ENCODE assay signal across 24 cellular contexts in the genomic region with DNA sequence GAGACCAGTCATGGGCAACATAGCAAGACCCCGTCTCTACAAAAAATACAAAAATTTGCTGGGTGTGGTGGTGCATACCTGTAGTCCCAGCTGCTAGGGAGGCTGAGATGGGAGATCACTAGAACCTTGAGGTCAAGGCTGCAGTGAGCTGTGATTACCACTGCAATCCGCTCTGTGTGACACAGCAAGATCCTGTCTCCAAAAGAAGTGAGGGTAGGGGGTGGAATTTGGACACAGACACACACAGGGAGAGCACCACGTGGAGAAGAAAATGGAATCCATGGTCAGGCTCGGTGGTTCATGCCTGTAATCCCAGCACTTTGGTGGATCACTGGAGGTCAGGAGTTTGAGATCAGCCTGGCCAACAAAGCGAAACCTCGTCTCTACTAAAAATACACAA. TPM values are rescaled to one million over a fixed set of nuclear protein-coding genes. Genes with fewer than 3 reads are reported as not detected.
"Had no signal": no experiment of that assay in that cellular context is flagged by ENCODE, and none has a peak within 500 bp of the region (broad histone marks: within the 10 kb centered on the region; RNA-seq: fewer than 3 reads in every experiment).

No MANE protein-coding gene starts in this region.

- DNase-seq: effector memory CD4-positive, alpha-beta T cell; heart right ventricle; hypothalamus; mucosa of descending colon; naive thymus-derived CD8-positive, alpha-beta T cell; ovary; right cardiac atrium; small intestine; stimulated activated CD4-positive, alpha-beta T cell treated with anti-CD3 and anti-CD28 coated beads, Interleukin-2, amount 100 ng/mL, for 48 hours; stimulated activated naive CD8-positive, alpha-beta T cell treated with anti-CD3 and anti-CD28 coated beads, Interleukin-15, Interleukin-2, amounts not matched to agents 100 U/mL and 50 U/mL, for 24 hours; thyroid gland; upper lobe of left lung; uterus had no signal

- H3K36me3 Mint-ChIP-seq: naive thymus-derived CD8-positive, alpha-beta T cell had no signal

- H3K4me3 Mint-ChIP-seq: naive thymus-derived CD8-positive, alpha-beta T cell; neural crest cell had no signal

- H3K4me3 ChIP-seq: heart right ventricle, mucosa of descending colon, ovary, suprapubic skin, thyroid gland, upper lobe of left lung, uterus had no signal

- ATAC-seq: esophagus mucosa; heart right ventricle; left lobe of liver; mucosa of descending colon; naive thymus-derived CD8-positive, alpha-beta T cell; right cardiac atrium; stimulated activated naive CD8-positive, alpha-beta T cell treated with anti-CD3 and anti-CD28 coated beads, Interleukin-15, Interleukin-2, amounts not matched to agents 100 U/mL and 50 U/mL, for 24 hours had no signal

- H3K9me3 ChIP-seq: mucosa of descending colon, suprapubic skin, thyroid gland, upper lobe of left lung, uterus had no signal

- H3K9me3 Mint-ChIP-seq: naive thymus-derived CD8-positive, alpha-beta T cell had no signal

- H3K4me1 ChIP-seq: thyroid gland, uterus had no signal

- FAIRE-seq: endometrium, frontal cortex, islet of Langerhans, small intestine had no signal

- H3K27ac ChIP-seq: heart right ventricle, ovary, suprapubic skin, thyroid gland, uterus had no signal

RNA-seq across cellular contexts. Expression of a gene that starts 8.7 kb away (rescaled TPM):
- total RNA-seq: progenitor cell of endocrine pancreas had no signal

RNA-seq across cellular contexts. Expression of a gene that starts 37.4 kb away (rescaled TPM):
- total RNA-seq: fibroblast of lung, glomerular endothelial cell had no signal
- polyA plus RNA-seq: fibroblast of lung had no signal

RNA-seq across cellular contexts. Expression of a gene that starts 51.4 kb away (rescaled TPM):
- total RNA-seq: esophagus mucosa; fibroblast of lung; frontal cortex; lower leg skin; naive thymus-derived CD8-positive, alpha-beta T cell; neural crest cell; progenitor cell of endocrine pancreas; right cardiac atrium had no signal
- polyA plus RNA-seq: fibroblast of lung, heart right ventricle, ovary, right cardiac atrium had no signal

RNA-seq across cellular contexts. Expression of a gene that starts 57.9 kb away (rescaled TPM):
- total RNA-seq: fibroblast of lung, frontal cortex, glomerular endothelial cell, neural crest cell had no signal
- polyA plus RNA-seq: fibroblast of lung had no signal
